14 cellular contexts compared by ENCODE assay signal in the genomic region with DNA sequence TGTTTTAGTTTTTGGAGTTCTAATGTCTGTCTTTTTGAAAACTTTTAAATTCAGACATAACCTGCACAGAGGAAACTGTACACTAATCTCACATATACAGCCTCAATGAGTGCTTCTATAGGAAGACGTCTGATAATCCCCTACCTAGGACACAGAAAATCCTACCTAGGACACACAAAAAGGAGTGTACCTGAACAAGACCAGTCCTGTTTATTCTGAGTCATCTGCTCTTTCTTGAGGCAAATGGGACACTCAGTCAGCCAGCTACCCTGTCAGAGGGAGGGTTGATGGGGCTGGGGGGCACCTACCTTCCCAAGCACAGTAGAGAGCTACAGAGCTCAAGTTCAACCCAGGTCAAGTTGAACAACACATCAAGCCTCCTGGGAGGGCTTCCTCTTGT.
"Had no signal": no experiment of that assay in that cellular context is flagged by ENCODE, and none has a peak within 500 bp of the region (broad histone marks: within the 10 kb centered on the region; RNA-seq: fewer than 3 reads in every experiment).

No MANE protein-coding gene starts in this region.

- H3K9me3 ChIP-seq: lower lobe of right lung, psoas muscle, transverse colon had no signal

- H3K27ac ChIP-seq: lower lobe of right lung, psoas muscle, transverse colon had no signal

- H3K4me3 Mint-ChIP-seq: activated B cell treated with CpG ODN at 0.5 μM for 24 hours; activated CD4-positive, alpha-beta T cell treated with anti-CD3 and anti-CD28 coated beads, Interleukin-2, amount 10 ng/mL, durations not matched to agents 7 days and 5 days; activated naive CD4-positive, alpha-beta T cell treated with anti-CD3 and anti-CD28 coated beads, Interleukin-2, amount 50 U/mL, for 24 hours; naive thymus-derived CD8-positive, alpha-beta T cell; stimulated activated naive B cell treated with anti-CD40 and anti-IgM and Interleukin-4, amounts not matched to agents 10 μg/mL and 1 μg/mL and 100 μg/mL, for 72 hours had no signal

- H3K4me1 Mint-ChIP-seq: activated B cell treated with CpG ODN at 0.5 μM for 24 hours; activated CD4-positive, alpha-beta T cell treated with anti-CD3 and anti-CD28 coated beads, Interleukin-2, amount 10 ng/mL, durations not matched to agents 7 days and 5 days; activated naive CD4-positive, alpha-beta T cell treated with anti-CD3 and anti-CD28 coated beads, Interleukin-2, amount 50 U/mL, for 24 hours; stimulated activated naive B cell treated with anti-CD40 and anti-IgM and Interleukin-4, amounts not matched to agents 10 μg/mL and 1 μg/mL and 100 μg/mL, for 72 hours had no signal

- H3K27ac Mint-ChIP-seq: activated B cell treated with CpG ODN at 0.5 μM for 24 hours; activated CD4-positive, alpha-beta T cell treated with anti-CD3 and anti-CD28 coated beads, Interleukin-2, amount 10 ng/mL, durations not matched to agents 7 days and 5 days; activated naive CD4-positive, alpha-beta T cell treated with anti-CD3 and anti-CD28 coated beads, Interleukin-2, amount 50 U/mL, for 24 hours; naive thymus-derived CD8-positive, alpha-beta T cell; stimulated activated naive B cell treated with anti-CD40 and anti-IgM and Interleukin-4, amounts not matched to agents 10 μg/mL and 1 μg/mL and 100 μg/mL, for 72 hours had no signal

- ATAC-seq: lower lobe of right lung; naive thymus-derived CD8-positive, alpha-beta T cell; psoas muscle; sciatic nerve; stimulated activated naive B cell treated with anti-CD40 and anti-IgM and Interleukin-4, amounts not matched to agents 10 μg/mL and 1 μg/mL and 100 μg/mL, for 72 hours had no signal

- H3K4me3 ChIP-seq: lower lobe of right lung, psoas muscle, transverse colon had no signal

- H3K9me3 Mint-ChIP-seq: activated B cell treated with CpG ODN at 0.5 μM for 24 hours; activated CD4-positive, alpha-beta T cell treated with anti-CD3 and anti-CD28 coated beads, Interleukin-2, amount 10 ng/mL, durations not matched to agents 7 days and 5 days; activated naive CD4-positive, alpha-beta T cell treated with anti-CD3 and anti-CD28 coated beads, Interleukin-2, amount 50 U/mL, for 24 hours; naive thymus-derived CD8-positive, alpha-beta T cell; stimulated activated naive B cell treated with anti-CD40 and anti-IgM and Interleukin-4, amounts not matched to agents 10 μg/mL and 1 μg/mL and 100 μg/mL, for 72 hours had no signal

- H3K36me3 ChIP-seq: lower lobe of right lung, transverse colon had no signal

- H3K36me3 Mint-ChIP-seq: activated naive CD4-positive, alpha-beta T cell treated with anti-CD3 and anti-CD28 coated beads, Interleukin-2, amount 50 U/mL, for 24 hours; naive thymus-derived CD8-positive, alpha-beta T cell; stimulated activated naive B cell treated with anti-CD40 and anti-IgM and Interleukin-4, amounts not matched to agents 10 μg/mL and 1 μg/mL and 100 μg/mL, for 72 hours had no signal

- FAIRE-seq: TTC549 had no signal

- H3K27me3 ChIP-seq: transverse colon had no signal

- DNase-seq: activated B cell treated with CpG ODN at 0.5 μM for 24 hours; activated CD4-positive, alpha-beta T cell treated with anti-CD3 and anti-CD28 coated beads, Interleukin-2, amount 10 ng/mL, durations not matched to agents 7 days and 5 days; amniotic stem cell; hypothalamus; lower lobe of right lung; naive thymus-derived CD8-positive, alpha-beta T cell; psoas muscle; stimulated activated CD4-positive, alpha-beta T cell treated with anti-CD3 and anti-CD28 coated beads, Interleukin-2, amount 100 ng/mL, for 24 hours; stimulated activated naive B cell treated with anti-CD40 and anti-IgM and Interleukin-4, amounts not matched to agents 10 μg/mL and 1 μg/mL and 100 μg/mL, for 72 hours; T-helper 2 cell; transverse colon had no signal
